Comparison of ENCODE assay signal across 13 cellular contexts in the genomic region with DNA sequence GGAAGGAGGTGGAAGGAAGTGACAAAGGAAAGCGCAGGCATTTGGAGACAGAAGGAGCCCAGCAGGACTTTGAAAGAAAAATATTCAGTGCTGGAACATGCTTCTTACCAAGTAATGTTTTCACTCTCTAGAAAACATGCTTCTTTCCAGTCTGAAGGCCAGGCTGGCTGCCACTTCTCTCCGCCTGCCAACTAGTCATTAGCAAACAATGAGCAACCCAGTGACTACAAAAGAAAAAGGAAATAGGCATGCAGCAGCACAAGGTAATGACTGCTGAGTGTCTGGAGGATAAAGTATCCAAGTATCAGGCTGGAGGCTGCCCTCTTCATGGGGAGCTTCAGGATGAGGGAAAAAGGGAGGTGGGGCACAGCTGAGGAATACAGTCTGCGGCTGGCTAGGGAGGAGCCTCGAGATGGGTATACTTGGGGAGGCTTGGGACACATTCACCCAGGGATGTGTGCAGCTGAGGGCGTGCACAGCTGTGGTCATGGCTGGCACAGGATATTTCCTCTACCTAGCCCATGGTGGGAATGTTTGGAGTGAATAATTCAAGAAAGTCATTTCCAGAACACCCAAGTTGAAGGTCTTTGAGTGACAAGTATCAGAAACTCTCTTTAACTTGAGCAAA.
DNase-seq lines count a peak whose midpoint lies in the region; ATAC-seq, FAIRE-seq and TF ChIP-seq lines count a peak whose summit lies in the region.
"Had no signal": no experiment of that assay in that cellular context is flagged by ENCODE, and none has a peak within 500 bp of the region (broad histone marks: within the 10 kb centered on the region; RNA-seq: fewer than 3 reads in every experiment).

No MANE protein-coding gene starts in this region.

- TF ChIP-seq RAD21 in A549 (conservative IDR thresholded peaks at IDR 0.05 in 1 of 2, IDR thresholded peaks at IDR 0.05 in 1 of 2): no peak

- H3K4me1 ChIP-seq in A549 (no peaks in the 10 kb centered on the region; the same call in 2 of the 3 replicates), ascending aorta (peaks cover 0 to 9% of the 10 kb centered on the region in 2 donors)

- H3K9me3 ChIP-seq in A549: no peaks in the 10 kb centered on the region; the same call in 2 of the 3 replicates
- no peaks in the 10 kb centered on the region for H3K9me3 ChIP-seq in ascending aorta
- H3K9me3 ChIP-seq: suprapubic skin had no signal

- peak overlapping the region; percentile 37; the same call in 2 of the 3 replicates for H3K4me2 ChIP-seq in A549

- POLR2A ChIA-PET in A549 (lab: Yijun Ruan, JAX): no interaction called here

- CTCF ChIA-PET in A549 (lab: Yijun Ruan, JAX): interaction anchor here (0.6 to 4.2 kb wide), 8 partner anchors 8 to 131 kb away, joined by 3 to 23 read pairs (median 4); no protein-coding TSS in a partner anchor

- intact Hi-C loops in ascending aorta (cut with DNase I): loop anchor here (10.0 kb wide), 1 partner anchor 1190 kb away; no protein-coding TSS in a partner anchor

- no peaks in the 10 kb centered on the region for H3K36me3 ChIP-seq in ascending aorta
- H3K36me3 ChIP-seq: suprapubic skin had no signal

- TF ChIP-seq CTCF in A549 (IDR thresholded peaks at IDR 0.05) (no peak), ascending aorta (IDR thresholded peaks at IDR 0.05) (no peak)

- no peak for TF ChIP-seq POLR2A in A549 (IDR thresholded peaks at IDR 0.05; ENCODE audit: low read length)

- ATAC-seq in A549 (peak; percentile 47 to 57; a peak in 4 of 6 replicates), HG02678 (IDR thresholded peaks at IDR 0.05; ENCODE audit: unreplicated experiment) (no peak), GM21717 (IDR thresholded peaks at IDR 0.05; ENCODE audit: unreplicated experiment) (no peak)
- ATAC-seq: activated T-helper 17 cell treated with anti-CD3 and anti-CD28 coated beads, Interleukin-2, amount 50 U/mL, for 72 hours; right cardiac atrium had no signal

- DNase-seq in A549 (ENCODE audit: low read depth in 1 of 2, low spot score in 1 of 2) (no peak), NCI-H1092 treated with DMSO at 0.1 percent for 48 hours (lab: John Stamatoyannopoulos, UW) (peak; percentile 52), ascending aorta (ENCODE audit: low spot score in 2 of 2) (no peak), kidney glomerular epithelial cell (lab: John Stamatoyannopoulos, UW) (peak; percentile 21), NCI-H1930 (lab: John Stamatoyannopoulos, UW) (no peak), hepatic stellate cell (ENCODE audit: low spot score) (no peak)
- DNase-seq: activated CD4-positive, alpha-beta T cell treated with anti-CD3 and anti-CD28 coated beads for 4 hours; glutamatergic neuron; right cardiac atrium had no signal

- H3K27ac ChIP-seq in A549 (no peak overlapping the region), ascending aorta (peak overlapping the region; percentile 7 to 29)
- H3K27ac ChIP-seq: suprapubic skin had no signal

- TF ChIP-seq EP300 in A549 (IDR thresholded peaks at IDR 0.05): no peak

- H3K27me3 ChIP-seq in ascending aorta: no peaks in the 10 kb centered on the region
- H3K27me3 ChIP-seq: suprapubic skin had no signal

- H3K4me3 ChIP-seq in A549: no peak overlapping the region
- peak overlapping the region in 1 of 2 donors; percentile 54 for H3K4me3 ChIP-seq in ascending aorta
- H3K4me3 ChIP-seq: suprapubic skin had no signal

- no peak for FAIRE-seq in A549 (lab: Jason Lieb, UNC)

- 16% methylated on average over 5 of the region's 5 CpGs for WGBS in A549 (ENCODE audit: missing lambda C conversion rate)

TF ChIP-seq in A549, 52 proteins besides CTCF, POLR2A, EP300 and RAD21:
- no peak for TF ChIP-seq NPAS2 (CRISPR knock-in tag; IDR thresholded peaks at IDR 0.05; ENCODE audit: borderline replicate concordance)

Comparison
In these comparisons a context has a peak if more than half of its experiments do, and no peak if none do; other contexts are left out.
1. ATAC-seq: peak in A549 (2 of 2); none in HG02678 (single experiment) and GM21717 (single experiment).
2. DNase-seq: peak in NCI-H1092 treated with DMSO at 0.1 percent for 48 hours (single experiment) and kidney glomerular epithelial cell (single experiment); none in A549 (0 of 2), ascending aorta (0 of 2), NCI-H1930 (0 of 2) and hepatic stellate cell (single experiment).
3. H3K27ac ChIP-seq: peak in ascending aorta (2 of 2); none in A549 (0 of 2).